ENCODE assay signal across 30 cellular contexts in the genomic region with DNA sequence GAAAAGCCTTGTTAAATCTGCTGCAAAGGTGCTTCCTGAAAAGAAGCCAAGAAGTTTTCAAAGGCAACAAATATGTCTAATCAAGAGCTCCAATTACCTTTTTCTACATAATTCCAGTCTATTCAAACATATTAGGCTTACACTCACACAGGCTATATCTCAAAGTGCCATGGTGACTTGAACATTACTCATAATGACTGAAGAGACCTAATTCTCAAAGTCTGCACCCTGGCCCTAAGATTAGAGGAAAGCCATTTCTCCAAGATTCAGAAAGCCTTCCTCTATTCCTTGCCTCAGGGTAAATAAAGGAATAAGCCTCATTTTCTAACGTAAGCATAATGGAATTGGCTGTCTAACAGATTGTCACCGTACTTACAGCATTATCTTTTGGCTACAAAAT.
"Had no signal": no experiment of that assay in that cellular context is flagged by ENCODE, and none has a peak within 500 bp of the region (broad histone marks: within the 10 kb centered on the region; RNA-seq: fewer than 3 reads in every experiment).

No MANE protein-coding gene starts in this region.

- ATAC-seq: activated CD4-positive, CD25-positive, alpha-beta regulatory T cell treated with anti-CD3 and anti-CD28 coated beads, Interleukin-2, amount 50 U/mL, for 24 hours; activated CD8-positive, alpha-beta T cell treated with anti-CD3 and anti-CD28 coated beads for 36 hours; activated T-cell treated with anti-CD3 and anti-CD28 coated beads, Interleukin-2, amount 50 U/mL, for 4 hours; activated T-helper 17 cell treated with anti-CD3 and anti-CD28 coated beads, Interleukin-2, amount 50 U/mL, for 72 hours; body of pancreas; effector memory CD8-positive, alpha-beta T cell; foreskin keratinocyte; gastrocnemius medialis; heart left ventricle had no signal

- H3K27ac ChIP-seq: body of pancreas, esophagus muscularis mucosa, foreskin keratinocyte, gastrocnemius medialis, heart left ventricle, WERI-Rb-1 had no signal

- FAIRE-seq: colon had no signal

- H3K4me1 ChIP-seq: body of pancreas, esophagus muscularis mucosa, foreskin keratinocyte, gastrocnemius medialis, heart left ventricle had no signal

- H3K4me3 ChIP-seq: body of pancreas, esophagus muscularis mucosa, gastrocnemius medialis, heart left ventricle had no signal

- DNase-seq: activated B cell treated with CpG ODN at 0.5 μM for 24 hours; activated CD4-positive, alpha-beta T cell treated with anti-CD3 and anti-CD28 coated beads for 48 hours; activated CD4-positive, alpha-beta T cell treated with anti-CD3 and anti-CD28 coated beads, Interleukin-2, amount 50 U/mL, for 1 hour; activated CD4-positive, alpha-beta T cell treated with anti-CD3 and anti-CD28 coated beads, Interleukin-2, amount 50 U/mL, for 48 hours; activated CD8-positive, alpha-beta memory T cell treated with anti-CD3 and anti-CD28 coated beads for 24 hours; activated CD8-positive, alpha-beta T cell treated with anti-CD3 and anti-CD28 coated beads for 36 hours; activated effector memory CD4-positive, alpha-beta T cell treated with Interleukin-2 at 50 U/mL for 16 hours; activated gamma-delta T cell treated with Interleukin-2 at 50 U/mL for 16 hours; activated naive CD4-positive, alpha-beta T cell treated with anti-CD3 and anti-CD28 coated beads, Interleukin-2, amount 50 U/mL, for 16 hours; activated naive CD4-positive, alpha-beta T cell treated with Interleukin-2 at 50 U/mL for 16 hours; activated T-cell treated with anti-CD3 and anti-CD28 coated beads, Interleukin-2, amount 50 U/mL, for 4 hours; amygdala; aorta; body of pancreas; caudate nucleus; cortex of kidney; dermis blood vessel endothelial cell; effector CD4-positive, alpha-beta T cell; effector memory CD8-positive, alpha-beta T cell; erythroblast; foreskin keratinocyte; gastrocnemius medialis; glutamatergic neuron; heart left ventricle; T1000; WERI-Rb-1 had no signal

- H3K27me3 ChIP-seq: body of pancreas, esophagus muscularis mucosa, foreskin keratinocyte, gastrocnemius medialis, heart left ventricle had no signal

- H3K9me3 ChIP-seq: body of pancreas, esophagus muscularis mucosa, gastrocnemius medialis, heart left ventricle had no signal

- H3K36me3 ChIP-seq: esophagus muscularis mucosa, gastrocnemius medialis, heart left ventricle, WERI-Rb-1 had no signal
